In genomic region chr5:15285901-15286583, GRCh38 we compare ENCODE assay signal across 11 cellular contexts.
A peak's percentile ranks its signal among the peaks of the same experiment; 100 is the strongest.
DNase-seq lines count a peak whose midpoint lies in the region; ATAC-seq, FAIRE-seq and TF ChIP-seq lines count a peak whose summit lies in the region.
"Had no signal": no experiment of that assay in that cellular context is flagged by ENCODE, and none has a peak within 500 bp of the region (broad histone marks: within the 10 kb centered on the region; RNA-seq: fewer than 3 reads in every experiment).

No MANE protein-coding gene starts in this region.

- no peak for ATAC-seq in HG02623 (IDR thresholded peaks at IDR 0.05; ENCODE audit: unreplicated experiment)

- TF ChIP-seq POLR2A in NB4 (IDR thresholded peaks at IDR 0.05; ENCODE audit: extremely low read depth, insufficient read length) (no peak), GM12892 (IDR thresholded peaks at IDR 0.05; ENCODE audit: low read depth, low read length) (no peak)

- TF ChIP-seq CTCF in NB4 (IDR thresholded peaks at IDR 0.05; ENCODE audit: low read depth, low read length) (no peak), fibroblast of pulmonary artery (IDR thresholded peaks at IDR 0.05; ENCODE audit: low read length, missing control alignments) (no peak), GM10266 (IDR thresholded peaks at IDR 0.05; ENCODE audit: control insufficient read depth, insufficient read depth, low read depth, missing control alignments) (no peak)

- DNase-seq in EL = peak; percentile 83
- peak; percentile 12 for DNase-seq in NB4 (ENCODE audit: low read depth)
- DNase-seq in fibroblast of pulmonary artery (ENCODE audit: low read depth) = peak; percentile 90
- DNase-seq in myocyte (ENCODE audit: low read depth) = peak; percentile 13
- no peak for DNase-seq in GM12892 (ENCODE audit: insufficient read length)
- DNase-seq in NCI-H1092 (lab: John Stamatoyannopoulos, UW) = no peak
- no peak for DNase-seq in GM10266 (ENCODE audit: extremely low spot score)
- DNase-seq: CD4-positive, CD25-positive, alpha-beta regulatory T cell; NCI-H187; T-helper 9 cell had no signal

- H3K4me3 ChIP-seq in NB4 (ENCODE audit: low read depth, low read length) (no peak overlapping the region), fibroblast of pulmonary artery (replicated peaks; ENCODE audit: low read depth, low read length) (no peak overlapping the region)

- no peak for FAIRE-seq in GM12892 (lab: Jason Lieb, UNC)

Comparison
In these comparisons a context has a peak if more than half of its experiments do, and no peak if none do; other contexts are left out.
1. DNase-seq: peak in EL (single experiment), NB4 (single experiment), fibroblast of pulmonary artery (single experiment) and myocyte (single experiment); none in GM12892 (single experiment), NCI-H1092 (single experiment) and GM10266 (single experiment).